In the genomic region with DNA sequence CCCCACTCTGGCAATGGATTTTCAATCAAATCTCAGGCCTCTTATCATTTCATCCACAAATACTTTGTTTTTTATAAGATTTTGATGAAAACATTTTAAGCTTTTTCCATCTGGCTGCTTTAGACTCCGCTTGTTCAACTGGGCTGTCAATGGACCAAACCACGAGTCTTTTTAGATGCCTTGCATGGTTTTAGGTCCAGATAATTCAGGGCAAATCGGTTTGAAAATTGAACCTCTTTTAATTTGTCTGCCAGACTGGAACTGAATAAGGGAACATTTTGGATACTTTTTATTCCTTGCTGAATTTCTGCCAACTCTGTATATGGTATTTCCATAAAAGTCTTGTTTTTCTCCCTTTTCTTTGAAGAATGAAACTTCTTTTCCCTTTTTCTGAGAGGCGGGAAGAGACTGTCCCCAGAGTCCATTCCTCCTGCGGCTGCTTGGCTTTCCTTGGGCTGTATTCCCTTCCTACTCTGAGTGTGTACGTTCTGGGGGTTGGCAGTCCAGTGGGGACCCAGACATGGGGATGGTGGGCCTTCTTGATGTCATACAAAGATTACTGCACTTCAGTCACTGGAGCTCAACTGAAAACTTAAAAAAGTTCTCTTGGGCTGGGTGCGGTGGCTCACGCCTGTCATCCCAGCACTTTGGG, we compare ENCODE assay signal across 19 cellular contexts. TPM values are rescaled to one million over a fixed set of nuclear protein-coding genes. Genes with fewer than 3 reads are reported as not detected.
DNase-seq lines count a peak whose midpoint lies in the region; ATAC-seq, FAIRE-seq and TF ChIP-seq lines count a peak whose summit lies in the region.
"Had no signal": no experiment of that assay in that cellular context is flagged by ENCODE, and none has a peak within 500 bp of the region (broad histone marks: within the 10 kb centered on the region; RNA-seq: fewer than 3 reads in every experiment).

No MANE protein-coding gene starts in this region.

- H4K20me1 ChIP-seq in astrocyte (ENCODE audit: insufficient read depth, low read length): no peaks in the 10 kb centered on the region
- H4K20me1 ChIP-seq: BLaER1 had no signal

- no peak overlapping the region for H3K4me2 ChIP-seq in astrocyte (ENCODE audit: low read length)
- H3K4me2 ChIP-seq: BLaER1, KMS-11 had no signal

- CTCF ChIA-PET in activated CD4-positive, alpha-beta memory T cell treated with anti-CD3 and anti-CD28 coated beads for 36 hours (lab: Charles Lee): no interaction called here

- peaks cover 5% of the 10 kb centered on the region for H3K9me3 Mint-ChIP-seq in astrocyte (ENCODE audit: unreplicated experiment)
- H3K9me3 Mint-ChIP-seq in activated CD4-positive, alpha-beta memory T cell treated with anti-CD3 and anti-CD28 coated beads for 36 hours: no peaks in the 10 kb centered on the region
- H3K9me3 Mint-ChIP-seq: T-helper 2 cell treated with Interferon-gamma antibody and Interleukin-4, amounts not matched to agents 5 μg/mL and 100 μg/mL, for 36 hours had no signal

- TF ChIP-seq POLR2A in heart left ventricle (IDR thresholded peaks at IDR 0.05) (no peak), prostate gland (IDR thresholded peaks at IDR 0.05) (no peak), transverse colon (IDR thresholded peaks at IDR 0.05) (no peak)

- no peak overlapping the region for H3K4me3 Mint-ChIP-seq in astrocyte (ENCODE audit: unreplicated experiment)
- no peak overlapping the region for H3K4me3 Mint-ChIP-seq in activated CD4-positive, alpha-beta memory T cell treated with anti-CD3 and anti-CD28 coated beads for 36 hours
- H3K4me3 Mint-ChIP-seq: T-helper 2 cell treated with Interferon-gamma antibody and Interleukin-4, amounts not matched to agents 5 μg/mL and 100 μg/mL, for 36 hours had no signal

- peak overlapping the region; percentile 76 for H3K27ac Mint-ChIP-seq in astrocyte (ENCODE audit: unreplicated experiment)
- H3K27ac Mint-ChIP-seq in activated CD4-positive, alpha-beta memory T cell treated with anti-CD3 and anti-CD28 coated beads for 36 hours: no peak overlapping the region
- H3K27ac Mint-ChIP-seq: T-helper 2 cell treated with Interferon-gamma antibody and Interleukin-4, amounts not matched to agents 5 μg/mL and 100 μg/mL, for 36 hours had no signal

- peak; percentile 52 for FAIRE-seq in astrocyte (lab: Jason Lieb, UNC)
- FAIRE-seq: islet of Langerhans had no signal

- H3K4me3 ChIP-seq in astrocyte (ENCODE audit: insufficient read depth, low read depth, low read length): no peak overlapping the region
- H3K4me3 ChIP-seq in heart left ventricle: peak overlapping the region in 1 of 12 donors; percentile 10
- no peak overlapping the region for H3K4me3 ChIP-seq in prostate gland
- no peak overlapping the region for H3K4me3 ChIP-seq in transverse colon
- H3K4me3 ChIP-seq: BLaER1 had no signal

- in situ Hi-C loops in transverse colon (cut with MboI; ENCODE audit: low pct_ligation_motif_present in 1 of 4, low pct_unique_long_range_greater_than_20kb in 1 of 4, low sequenced_read_pairs in 3 of 4): no loop called here

- no peaks in the 10 kb centered on the region for H3K79me2 ChIP-seq in astrocyte (ENCODE audit: insufficient read depth, low read length)

- H3K27ac ChIP-seq in astrocyte (ENCODE audit: low read depth, low read length) (peak overlapping the region; percentile 12), heart left ventricle (peak overlapping the region; percentile 6 to 85 (median 60)), prostate gland (peak overlapping the region; percentile 7 to 47), transverse colon (peak overlapping the region; percentile 16 to 55 (median 47))
- H3K27ac ChIP-seq: BLaER1, HL-60, KMS-11 had no signal

- 69 to 76% (median 73%) methylated on average over 8 of the region's 8 CpGs for WGBS in heart left ventricle, 4 donors
- 73% methylated on average over 8 of the region's 8 CpGs for WGBS in prostate gland
- 82 to 88% methylated on average over 6 to 8 of the region's 8 CpGs for WGBS in transverse colon (ENCODE audit: low coverage in 1 of 2), 2 donors

- no peaks in the 10 kb centered on the region for H3K36me3 ChIP-seq in astrocyte (ENCODE audit: insufficient read depth, low read length)
- no peaks in the 10 kb centered on the region for H3K36me3 ChIP-seq in heart left ventricle
- H3K36me3 ChIP-seq in prostate gland: no peaks in the 10 kb centered on the region
- no peaks in the 10 kb centered on the region for H3K36me3 ChIP-seq in transverse colon
- H3K36me3 ChIP-seq: BLaER1 had no signal

- POLR2A ChIA-PET in activated CD4-positive, alpha-beta memory T cell treated with anti-CD3 and anti-CD28 coated beads for 36 hours (lab: Charles Lee): no interaction called here

- no peak for TF ChIP-seq EP300 in transverse colon (IDR thresholded peaks at IDR 0.05; ENCODE audit: low read depth)

- H3K4me1 Mint-ChIP-seq in astrocyte (ENCODE audit: low read depth, unreplicated experiment): peaks cover 34% of the 10 kb centered on the region
- no peaks in the 10 kb centered on the region for H3K4me1 Mint-ChIP-seq in activated CD4-positive, alpha-beta memory T cell treated with anti-CD3 and anti-CD28 coated beads for 36 hours (ENCODE audit: low read depth)

- ATAC-seq in heart left ventricle (peak in 3 of 4 donors; percentile 38 to 57 (median 51)), GM18520 (IDR thresholded peaks at IDR 0.05; ENCODE audit: unreplicated experiment) (no peak)

- H3K9me3 ChIP-seq in astrocyte (ENCODE audit: insufficient read depth, low read depth, low read length) (no peaks in the 10 kb centered on the region), heart left ventricle (no peaks in the 10 kb centered on the region), prostate gland (no peaks in the 10 kb centered on the region), transverse colon (no peaks in the 10 kb centered on the region)
- H3K9me3 ChIP-seq: BLaER1 had no signal

- H3K4me1 ChIP-seq in astrocyte (ENCODE audit: insufficient read depth, low read length): peaks cover 27% of the 10 kb centered on the region
- peaks cover 0 to 39% (median 25%) of the 10 kb centered on the region in 12 donors for H3K4me1 ChIP-seq in heart left ventricle
- no peaks in the 10 kb centered on the region for H3K4me1 ChIP-seq in prostate gland (replicated peaks)
- H3K4me1 ChIP-seq in transverse colon: peaks cover 0 to 3% (median 0%) of the 10 kb centered on the region in 4 donors

- H2AFZ ChIP-seq in astrocyte (ENCODE audit: low read depth, low read length): no peak overlapping the region

- TF ChIP-seq CTCF in astrocyte (IDR thresholded peaks at IDR 0.05; ENCODE audit: insufficient read depth, low read depth, low read length): no peak
- TF ChIP-seq CTCF in heart left ventricle (IDR thresholded peaks at IDR 0.05): no peak
- no peak for TF ChIP-seq CTCF in prostate gland (IDR thresholded peaks at IDR 0.05)
- TF ChIP-seq CTCF in transverse colon (IDR thresholded peaks at IDR 0.05): no peak

- H3K9ac ChIP-seq in astrocyte (ENCODE audit: low read length): no peak overlapping the region
- H3K9ac ChIP-seq: BLaER1, KMS-11 had no signal

- no peaks in the 10 kb centered on the region for H3K27me3 ChIP-seq in astrocyte (ENCODE audit: insufficient read depth, low read length)
- no peaks in the 10 kb centered on the region for H3K27me3 ChIP-seq in heart left ventricle
- no peaks in the 10 kb centered on the region for H3K27me3 ChIP-seq in prostate gland (replicated peaks; ENCODE audit: insufficient read depth)
- no peaks in the 10 kb centered on the region for H3K27me3 ChIP-seq in transverse colon
- H3K27me3 ChIP-seq: BLaER1 had no signal

- H3K36me3 Mint-ChIP-seq in astrocyte (ENCODE audit: low read depth, unreplicated experiment): no peaks in the 10 kb centered on the region
- H3K36me3 Mint-ChIP-seq in activated CD4-positive, alpha-beta memory T cell treated with anti-CD3 and anti-CD28 coated beads for 36 hours: no peaks in the 10 kb centered on the region

- DNase-seq in astrocyte (ENCODE audit: low read depth): peak; percentile 65
- DNase-seq in heart left ventricle: peak in 1 of 5 donors; percentile 23
- DNase-seq in prostate gland (ENCODE audit: low spot score): no peak
- DNase-seq in transverse colon: no peak
- DNase-seq in activated CD4-positive, alpha-beta memory T cell treated with anti-CD3 and anti-CD28 coated beads for 36 hours: no peak
- no peak for DNase-seq in NK-92 treated with Interleukin-12 subunit alpha and Interleukin-12 subunit beta, amount 100 ng/mL, for 24 hours (lab: John Stamatoyannopoulos, UW)
- no peak for DNase-seq in iPS-NIHi7 (ENCODE audit: extremely low spot score)
- DNase-seq: activated CD4-positive, alpha-beta T cell treated with anti-CD3 and anti-CD28 coated beads for 48 hours; activated naive CD4-positive, alpha-beta T cell treated with anti-CD3 and anti-CD28 coated beads, Interleukin-2, amount 50 U/mL, for 16 hours; central memory CD4-positive, alpha-beta T cell; DMS153; NCI-H1105 treated with DMSO at 0.1 percent for 48 hours; stimulated activated CD4-positive, alpha-beta T cell treated with anti-CD3 and anti-CD28 coated beads, Interleukin-15, amount 100 ng/mL, for 24 hours had no signal

- intact Hi-C loops in heart left ventricle (cut with DNase I): loop anchor here in 1 of 10 donors (5.0 kb wide), 1 partner anchor 34 kb away; no protein-coding TSS in a partner anchor
- intact Hi-C loops in prostate gland (cut with DNase I): loop anchor here (5.0 kb wide), 1 partner anchor 46 kb away; the partner anchor contains the start of gene CNN3
- intact Hi-C loops in transverse colon (cut with DNase I; ENCODE audit: low total_unique reads): no loop called here
- intact Hi-C loops in activated CD4-positive, alpha-beta memory T cell treated with anti-CD3 and anti-CD28 coated beads for 36 hours (cut with micrococcal nuclease): no loop called here

- H3K27me3 Mint-ChIP-seq in astrocyte (ENCODE audit: low read depth, unreplicated experiment): no peaks in the 10 kb centered on the region
- H3K27me3 Mint-ChIP-seq in activated CD4-positive, alpha-beta memory T cell treated with anti-CD3 and anti-CD28 coated beads for 36 hours: no peaks in the 10 kb centered on the region

RNA-seq across cellular contexts. Expression of gene CNN3, which starts 46.5 kb away (rescaled TPM):
- total RNA-seq in astrocyte (515 and 538 TPM in 2 replicates), heart left ventricle (100 to 1,000 TPM in 1 of 9 donors, 10 to 100 TPM in 8; 53.0 to 115 (median 74.1) TPM), prostate gland (100 to 1,000 TPM; 136 to 180 TPM), transverse colon (10 to 100 TPM; 22.4 to 96.2 (median 59.7) TPM)
- 10 to 100 TPM; 23.8 to 63.4 TPM for polyA plus RNA-seq in heart left ventricle
- total RNA-seq in activated CD4-positive, alpha-beta memory T cell treated with anti-CD3 and anti-CD28 coated beads for 36 hours: 1 to 10 TPM; 3.9 to 4.6 TPM

Comparison
In these comparisons a context has a peak if more than half of its experiments do, and no peak if none do; other contexts are left out.
1. RNA of gene CNN3, which starts 46.5 kb away (total RNA-seq): 515 to 538 TPM in astrocyte, 136 to 180 TPM in prostate gland, 22.4 to 96.2 TPM in transverse colon and 53.0 to 115 TPM in heart left ventricle; 3.9 to 4.6 TPM in activated CD4-positive, alpha-beta memory T cell treated with anti-CD3 and anti-CD28 coated beads for 36 hours; every median in the first group is over 4 times any median in the second.
2. Peak in every context shown above with its lines, with median percentiles within 50 percentile points of each other: H3K27ac ChIP-seq.